ENCODE assay signal across 7 cellular contexts in the genomic region with DNA sequence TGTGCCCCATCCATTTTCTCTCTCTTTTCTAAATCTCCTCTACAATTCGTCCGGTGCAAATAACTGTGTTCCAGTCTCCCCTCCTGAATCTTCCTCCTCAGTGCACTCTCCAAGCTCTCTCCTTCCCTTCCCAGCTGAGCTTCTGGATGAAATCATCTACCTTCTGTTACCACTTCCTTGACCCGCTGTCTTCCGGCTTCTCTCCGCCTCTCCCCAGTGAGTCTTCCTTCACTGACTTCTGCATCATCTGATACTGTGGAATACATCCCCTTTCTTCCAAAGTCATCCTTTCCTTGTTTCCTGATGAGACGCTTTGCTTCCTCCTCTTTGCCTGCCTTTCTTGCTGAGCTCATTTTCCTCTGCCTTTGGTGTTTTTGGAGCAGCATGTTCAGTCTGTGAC.
"Had no signal": no experiment of that assay in that cellular context is flagged by ENCODE, and none has a peak within 500 bp of the region (broad histone marks: within the 10 kb centered on the region; RNA-seq: fewer than 3 reads in every experiment).

No MANE protein-coding gene starts in this region.

- H3K4me3 Mint-ChIP-seq: GM23338, H9 had no signal

- H3K9me3 Mint-ChIP-seq: GM23338, H9 had no signal

- H3K27ac ChIP-seq: HL-60 had no signal

- ATAC-seq: GM23338, K562 had no signal

- H3K4me1 Mint-ChIP-seq: GM23338, H9 had no signal

- DNase-seq: H9, HCEC 1CT, IMR-90, KG1 had no signal

- H3K27ac Mint-ChIP-seq: GM23338, H9 had no signal
